Comparison of ENCODE assay signal across 9 cellular contexts in genomic region chr10:80201592-80202256, GRCh38. TPM values are rescaled to one million over a fixed set of nuclear protein-coding genes. Genes with fewer than 3 reads are reported as not detected.
DNase-seq lines count a peak whose midpoint lies in the region; ATAC-seq and TF ChIP-seq lines count a peak whose summit lies in the region.
"Had no signal": no experiment of that assay in that cellular context is flagged by ENCODE, and none has a peak within 500 bp of the region (broad histone marks: within the 10 kb centered on the region; RNA-seq: fewer than 3 reads in every experiment).

No MANE protein-coding gene starts in this region.

- no peaks in the 10 kb centered on the region for H3K27me3 Mint-ChIP-seq in activated naive CD4-positive, alpha-beta T cell treated with anti-CD3 and anti-CD28 coated beads, Interleukin-2, amount 50 U/mL, for 24 hours
- H3K27me3 Mint-ChIP-seq in chondrocyte (ENCODE audit: low read depth) (no peaks in the 10 kb centered on the region), mesothelial cell of epicardium (ENCODE audit: low read depth) (no peaks in the 10 kb centered on the region)

- H3K27ac Mint-ChIP-seq in activated naive CD4-positive, alpha-beta T cell treated with anti-CD3 and anti-CD28 coated beads, Interleukin-2, amount 50 U/mL, for 24 hours, result peak overlapping the region; percentile 97
- H3K27ac Mint-ChIP-seq in chondrocyte (ENCODE audit: unreplicated experiment), result peak overlapping the region; percentile 80
- peak overlapping the region; percentile 100 for H3K27ac Mint-ChIP-seq in mesothelial cell of epicardium

- TF ChIP-seq EP300 in upper lobe of left lung (IDR thresholded peaks at IDR 0.05), result peak in 2 of 4 donors; percentile 9 to 20

- ATAC-seq in upper lobe of left lung (ENCODE audit: low FRiP score in 2 of 2), result no peak
- no peak for ATAC-seq in GM21360 (IDR thresholded peaks at IDR 0.05; ENCODE audit: unreplicated experiment)
- no peak for ATAC-seq in HG02938 (IDR thresholded peaks at IDR 0.05; ENCODE audit: unreplicated experiment)

- H3K36me3 Mint-ChIP-seq in activated naive CD4-positive, alpha-beta T cell treated with anti-CD3 and anti-CD28 coated beads, Interleukin-2, amount 50 U/mL, for 24 hours, result peaks cover 5% of the 10 kb centered on the region
- H3K36me3 Mint-ChIP-seq in chondrocyte (ENCODE audit: low read depth) (peaks cover 2% of the 10 kb centered on the region), mesothelial cell of epicardium (no peaks in the 10 kb centered on the region)

- H3K27me3 ChIP-seq in upper lobe of left lung, result no peaks in the 10 kb centered on the region
- H3K27me3 ChIP-seq: BE2C had no signal

- DNase-seq in activated naive CD4-positive, alpha-beta T cell (lab: John Stamatoyannopoulos, UW), result no peak
- DNase-seq in chondrocyte (ENCODE audit: low spot score) (no peak), mesothelial cell of epicardium (ENCODE audit: low spot score in 2 of 2, unreplicated experiment in 2 of 2) (no peak), upper lobe of left lung (peak in 1 of 2 donors; percentile 57), NCI-H1417 treated with DMSO at 0.1 percent for 48 hours (lab: John Stamatoyannopoulos, UW) (no peak)
- DNase-seq: BE2C had no signal

- H3K4me3 ChIP-seq in upper lobe of left lung, result no peak overlapping the region

- peaks cover 84% of the 10 kb centered on the region for H3K4me1 Mint-ChIP-seq in activated naive CD4-positive, alpha-beta T cell treated with anti-CD3 and anti-CD28 coated beads, Interleukin-2, amount 50 U/mL, for 24 hours
- peaks cover 87% of the 10 kb centered on the region for H3K4me1 Mint-ChIP-seq in chondrocyte (ENCODE audit: low read depth)
- H3K4me1 Mint-ChIP-seq in mesothelial cell of epicardium, result peaks cover 82% of the 10 kb centered on the region

- peak in 1 of 4 donors; percentile 10 for TF ChIP-seq POLR2A in upper lobe of left lung (IDR thresholded peaks at IDR 0.05)

- TF ChIP-seq CTCF in chondrocyte (IDR thresholded peaks at IDR 0.05) (no peak), mesothelial cell of epicardium (IDR thresholded peaks at IDR 0.05; ENCODE audit: unreplicated experiment) (no peak), upper lobe of left lung (IDR thresholded peaks at IDR 0.05) (no peak)

- peaks cover 0 to 7% (median 0%) of the 10 kb centered on the region in 4 donors for H3K36me3 ChIP-seq in upper lobe of left lung
- H3K36me3 ChIP-seq: BE2C had no signal

- WGBS in upper lobe of left lung, 2 donors, result 56 to 60% methylated on average over 10 of the region's 10 CpGs

- peaks cover 81 to 93% (median 89%) of the 10 kb centered on the region in 4 donors for H3K4me1 ChIP-seq in upper lobe of left lung
- H3K4me1 ChIP-seq: BE2C had no signal

- no peaks in the 10 kb centered on the region for H3K9me3 ChIP-seq in upper lobe of left lung
- H3K9me3 ChIP-seq: BE2C had no signal

- H3K27ac ChIP-seq in upper lobe of left lung, result peak overlapping the region; percentile 89 to 100 (median 98)

- H3K4me3 Mint-ChIP-seq in activated naive CD4-positive, alpha-beta T cell treated with anti-CD3 and anti-CD28 coated beads, Interleukin-2, amount 50 U/mL, for 24 hours, result peak overlapping the region; percentile 85
- H3K4me3 Mint-ChIP-seq in chondrocyte (ENCODE audit: unreplicated experiment), result no peak overlapping the region
- H3K4me3 Mint-ChIP-seq in mesothelial cell of epicardium, result peak overlapping the region; percentile 36

- H3K9me3 Mint-ChIP-seq in activated naive CD4-positive, alpha-beta T cell treated with anti-CD3 and anti-CD28 coated beads, Interleukin-2, amount 50 U/mL, for 24 hours, result no peaks in the 10 kb centered on the region
- H3K9me3 Mint-ChIP-seq in chondrocyte (ENCODE audit: low read depth) (no peaks in the 10 kb centered on the region), mesothelial cell of epicardium (no peaks in the 10 kb centered on the region)

RNA-seq across cellular contexts. Expression of gene ANXA11, which starts 3.6 kb away (rescaled TPM):
- total RNA-seq in chondrocyte (98.0 to 139 TPM (median 133 TPM) in 3 replicates), mesothelial cell of epicardium (215 to 238 TPM (median 226 TPM) in 3 replicates), upper lobe of left lung (100 to 1,000 TPM; 108 to 327 (median 194) TPM)
